ENCODE assay signal across 5 cellular contexts in the genomic region with DNA sequence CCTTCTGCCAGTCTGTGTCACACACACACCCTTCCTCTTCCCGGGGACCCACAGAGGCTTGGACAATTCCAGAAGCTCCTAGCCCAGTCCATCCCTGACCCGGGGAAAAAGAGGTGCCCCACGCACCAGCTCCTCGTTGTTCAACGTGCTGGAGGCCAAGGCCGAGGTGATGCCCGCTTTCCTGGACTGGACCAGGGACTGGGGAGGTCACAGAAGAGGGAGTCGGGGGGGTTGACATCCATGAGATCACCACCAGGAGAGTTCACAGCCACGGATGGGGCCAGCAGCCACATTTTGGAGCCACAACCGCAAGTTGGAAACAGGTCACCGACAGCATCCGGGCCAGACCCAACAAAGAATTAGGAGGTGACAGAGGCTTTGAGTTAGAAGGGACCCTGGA.
"Had no signal": no experiment of that assay in that cellular context is flagged by ENCODE, and none has a peak within 500 bp of the region (broad histone marks: within the 10 kb centered on the region; RNA-seq: fewer than 3 reads in every experiment).

No MANE protein-coding gene starts in this region.

- H3K4me3 ChIP-seq: GM23338 had no signal

- FAIRE-seq: HTR-8/SVneo had no signal

- H3K4me3 Mint-ChIP-seq: GM23338 had no signal

- H3K27ac Mint-ChIP-seq: GM23338 had no signal

- H2AFZ ChIP-seq: GM23338 had no signal

- H3K4me2 ChIP-seq: GM23338 had no signal

- H3K4me1 Mint-ChIP-seq: GM23338 had no signal

- DNase-seq: HCEC 1CT, IMR-90, KBM-7 had no signal

- H3K9me3 Mint-ChIP-seq: GM23338 had no signal
